1 cellular context compared by ENCODE assay signal in the genomic region with DNA sequence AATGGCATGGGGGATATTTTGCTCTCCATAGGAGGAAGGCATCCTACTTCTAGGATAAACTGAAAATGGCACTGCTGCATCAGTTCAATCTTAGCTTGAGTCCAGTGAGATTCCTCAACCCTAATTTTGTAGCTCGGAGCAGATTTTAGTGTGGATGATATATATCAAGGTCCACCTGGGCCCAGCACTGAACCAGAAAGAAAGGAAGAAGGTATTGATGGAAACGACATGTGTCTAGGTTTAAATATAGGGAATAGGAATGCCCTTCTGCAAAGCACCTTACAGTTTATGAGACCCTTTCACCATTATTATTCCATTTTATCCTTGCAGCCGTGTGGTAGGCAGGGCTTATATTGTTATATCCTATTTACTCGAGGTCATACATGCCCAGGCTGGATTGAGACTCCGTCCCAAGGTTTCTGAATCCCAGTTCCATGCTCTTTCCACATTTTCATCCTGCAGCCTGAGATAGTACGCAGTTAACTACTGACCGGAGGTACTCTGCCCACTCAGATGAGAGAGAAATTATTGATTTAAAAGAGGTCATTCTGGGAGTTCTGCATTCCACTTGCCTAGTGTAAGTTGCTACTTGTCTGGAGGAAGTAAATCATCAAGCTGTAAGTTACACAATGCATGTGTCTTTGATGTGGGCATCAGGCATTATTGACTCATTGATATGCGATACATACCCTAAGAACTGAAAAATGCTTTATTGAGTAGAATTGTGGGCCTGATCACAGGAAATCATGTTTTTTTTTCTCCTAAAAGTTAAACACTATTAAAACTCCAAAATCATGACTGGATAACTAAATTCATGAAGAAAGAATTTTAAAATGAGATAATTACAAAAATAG.
TF ChIP-seq lines count a peak whose summit lies in the region.

No MANE protein-coding gene starts in this region.

TF ChIP-seq in HepG2, 621 proteins besides CTCF, POLR2A, EP300 and RAD21 (continued from another document and continues in another):
- TF ChIP-seq, protein P1, sequence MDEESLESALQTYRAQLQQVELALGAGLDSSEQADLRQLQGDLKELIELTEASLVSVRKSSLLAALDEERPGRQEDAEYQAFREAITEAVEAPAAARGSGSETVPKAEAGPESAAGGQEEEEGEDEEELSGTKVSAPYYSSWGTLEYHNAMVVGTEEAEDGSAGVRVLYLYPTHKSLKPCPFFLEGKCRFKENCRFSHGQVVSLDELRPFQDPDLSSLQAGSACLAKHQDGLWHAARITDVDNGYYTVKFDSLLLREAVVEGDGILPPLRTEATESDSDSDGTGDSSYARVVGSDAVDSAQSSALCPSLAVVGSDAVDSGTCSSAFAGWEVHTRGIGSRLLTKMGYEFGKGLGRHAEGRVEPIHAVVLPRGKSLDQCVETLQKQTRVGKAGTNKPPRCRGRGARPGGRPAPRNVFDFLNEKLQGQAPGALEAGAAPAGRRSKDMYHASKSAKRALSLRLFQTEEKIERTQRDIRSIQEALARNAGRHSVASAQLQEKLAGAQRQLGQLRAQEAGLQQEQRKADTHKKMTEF (CRISPR knock-in tag; IDR thresholded peaks at IDR 0.05), result peak; percentile 99
- TF ChIP-seq MATR3 (CRISPR knock-in tag; IDR thresholded peaks at IDR 0.05), result no peak
- peak; percentile 84; the same call in 1 of the 2 replicates for TF ChIP-seq CBX5 (CRISPR knock-in tag; IDR thresholded peaks at IDR 0.05; ENCODE audit: borderline replicate concordance)
- TF ChIP-seq SP5 (CRISPR knock-in tag; IDR thresholded peaks at IDR 0.05; ENCODE audit: borderline replicate concordance, low read depth), result peak; percentile 84
- TF ChIP-seq, protein P2, sequence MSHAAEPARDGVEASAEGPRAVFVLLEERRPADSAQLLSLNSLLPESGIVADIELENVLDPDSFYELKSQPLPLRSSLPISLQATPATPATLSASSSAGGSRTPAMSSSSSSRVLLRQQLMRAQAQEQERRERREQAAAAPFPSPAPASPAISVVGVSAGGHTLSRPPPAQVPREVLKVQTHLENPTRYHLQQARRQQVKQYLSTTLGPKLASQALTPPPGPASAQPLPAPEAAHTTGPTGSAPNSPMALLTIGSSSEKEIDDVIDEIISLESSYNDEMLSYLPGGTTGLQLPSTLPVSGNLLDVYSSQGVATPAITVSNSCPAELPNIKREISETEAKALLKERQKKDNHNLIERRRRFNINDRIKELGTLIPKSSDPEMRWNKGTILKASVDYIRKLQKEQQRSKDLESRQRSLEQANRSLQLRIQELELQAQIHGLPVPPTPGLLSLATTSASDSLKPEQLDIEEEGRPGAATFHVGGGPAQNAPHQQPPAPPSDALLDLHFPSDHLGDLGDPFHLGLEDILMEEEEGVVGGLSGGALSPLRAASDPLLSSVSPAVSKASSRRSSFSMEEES (CRISPR knock-in tag; IDR thresholded peaks at IDR 0.05), result peak; percentile 95
- TF ChIP-seq HOXA3 (CRISPR knock-in tag; IDR thresholded peaks at IDR 0.05), result peak; percentile 85
- no peak for TF ChIP-seq ZNF660 (CRISPR knock-in tag; IDR thresholded peaks at IDR 0.05; ENCODE audit: borderline replicate concordance, low read depth)
- TF ChIP-seq HCFC1 (IDR thresholded peaks at IDR 0.05; ENCODE audit: low read depth, low read length), result no peak; the same call in 1 of the 2 replicates
- peak; percentile 94; the same call in 1 of the 2 replicates for TF ChIP-seq HOXA9 (CRISPR knock-in tag; IDR thresholded peaks at IDR 0.05; ENCODE audit: borderline replicate concordance)
- TF ChIP-seq ZNF724P (CRISPR knock-in tag; IDR thresholded peaks at IDR 0.05; ENCODE audit: borderline replicate concordance), result no peak
- TF ChIP-seq, protein P3, sequence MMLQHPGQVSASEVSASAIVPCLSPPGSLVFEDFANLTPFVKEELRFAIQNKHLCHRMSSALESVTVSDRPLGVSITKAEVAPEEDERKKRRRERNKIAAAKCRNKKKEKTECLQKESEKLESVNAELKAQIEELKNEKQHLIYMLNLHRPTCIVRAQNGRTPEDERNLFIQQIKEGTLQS (CRISPR knock-in tag; IDR thresholded peaks at IDR 0.05), result peak; percentile 91
- TF ChIP-seq CREM (IDR thresholded peaks at IDR 0.05), result peak; percentile 98
- no peak for TF ChIP-seq CREM (CRISPR knock-in tag; IDR thresholded peaks at IDR 0.05)
- TF ChIP-seq PAX8 (CRISPR knock-in tag; IDR thresholded peaks at IDR 0.05; ENCODE audit: borderline replicate concordance), result no peak; the same call in 1 of the 2 replicates
- TF ChIP-seq, protein P4, sequence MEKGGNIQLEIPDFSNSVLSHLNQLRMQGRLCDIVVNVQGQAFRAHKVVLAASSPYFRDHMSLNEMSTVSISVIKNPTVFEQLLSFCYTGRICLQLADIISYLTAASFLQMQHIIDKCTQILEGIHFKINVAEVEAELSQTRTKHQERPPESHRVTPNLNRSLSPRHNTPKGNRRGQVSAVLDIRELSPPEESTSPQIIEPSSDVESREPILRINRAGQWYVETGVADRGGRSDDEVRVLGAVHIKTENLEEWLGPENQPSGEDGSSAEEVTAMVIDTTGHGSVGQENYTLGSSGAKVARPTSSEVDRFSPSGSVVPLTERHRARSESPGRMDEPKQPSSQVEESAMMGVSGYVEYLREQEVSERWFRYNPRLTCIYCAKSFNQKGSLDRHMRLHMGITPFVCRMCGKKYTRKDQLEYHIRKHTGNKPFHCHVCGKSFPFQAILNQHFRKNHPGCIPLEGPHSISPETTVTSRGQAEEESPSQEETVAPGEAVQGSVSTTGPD (CRISPR knock-in tag; IDR thresholded peaks at IDR 0.05), result no peak
- TF ChIP-seq, protein P5, sequence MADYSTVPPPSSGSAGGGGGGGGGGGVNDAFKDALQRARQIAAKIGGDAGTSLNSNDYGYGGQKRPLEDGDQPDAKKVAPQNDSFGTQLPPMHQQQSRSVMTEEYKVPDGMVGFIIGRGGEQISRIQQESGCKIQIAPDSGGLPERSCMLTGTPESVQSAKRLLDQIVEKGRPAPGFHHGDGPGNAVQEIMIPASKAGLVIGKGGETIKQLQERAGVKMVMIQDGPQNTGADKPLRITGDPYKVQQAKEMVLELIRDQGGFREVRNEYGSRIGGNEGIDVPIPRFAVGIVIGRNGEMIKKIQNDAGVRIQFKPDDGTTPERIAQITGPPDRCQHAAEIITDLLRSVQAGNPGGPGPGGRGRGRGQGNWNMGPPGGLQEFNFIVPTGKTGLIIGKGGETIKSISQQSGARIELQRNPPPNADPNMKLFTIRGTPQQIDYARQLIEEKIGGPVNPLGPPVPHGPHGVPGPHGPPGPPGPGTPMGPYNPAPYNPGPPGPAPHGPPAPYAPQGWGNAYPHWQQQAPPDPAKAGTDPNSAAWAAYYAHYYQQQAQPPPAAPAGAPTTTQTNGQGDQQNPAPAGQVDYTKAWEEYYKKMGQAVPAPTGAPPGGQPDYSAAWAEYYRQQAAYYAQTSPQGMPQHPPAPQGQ (CRISPR knock-in tag; IDR thresholded peaks at IDR 0.05; ENCODE audit: borderline replicate concordance), result no peak
- no peak for TF ChIP-seq ZNF260 (CRISPR knock-in tag; IDR thresholded peaks at IDR 0.05; ENCODE audit: borderline replicate concordance, low read depth)
- peak; percentile 95 for TF ChIP-seq GFI1 (CRISPR knock-in tag; IDR thresholded peaks at IDR 0.05; ENCODE audit: borderline replicate concordance)
- no peak for TF ChIP-seq ZFP36L2 (CRISPR knock-in tag; IDR thresholded peaks at IDR 0.05)
- TF ChIP-seq FOXK1 (CRISPR knock-in tag; IDR thresholded peaks at IDR 0.05; ENCODE audit: borderline replicate concordance, low read depth), result peak; percentile 98
- no peak for TF ChIP-seq MTF1 (CRISPR knock-in tag; IDR thresholded peaks at IDR 0.05)
- peak; percentile 69 for TF ChIP-seq SMC3 (IDR thresholded peaks at IDR 0.05; ENCODE audit: low read length)
- TF ChIP-seq KAT2B (IDR thresholded peaks at IDR 0.05; ENCODE audit: borderline replicate concordance, low read depth, low read length), result peak; percentile 85
- TF ChIP-seq, protein P6, sequence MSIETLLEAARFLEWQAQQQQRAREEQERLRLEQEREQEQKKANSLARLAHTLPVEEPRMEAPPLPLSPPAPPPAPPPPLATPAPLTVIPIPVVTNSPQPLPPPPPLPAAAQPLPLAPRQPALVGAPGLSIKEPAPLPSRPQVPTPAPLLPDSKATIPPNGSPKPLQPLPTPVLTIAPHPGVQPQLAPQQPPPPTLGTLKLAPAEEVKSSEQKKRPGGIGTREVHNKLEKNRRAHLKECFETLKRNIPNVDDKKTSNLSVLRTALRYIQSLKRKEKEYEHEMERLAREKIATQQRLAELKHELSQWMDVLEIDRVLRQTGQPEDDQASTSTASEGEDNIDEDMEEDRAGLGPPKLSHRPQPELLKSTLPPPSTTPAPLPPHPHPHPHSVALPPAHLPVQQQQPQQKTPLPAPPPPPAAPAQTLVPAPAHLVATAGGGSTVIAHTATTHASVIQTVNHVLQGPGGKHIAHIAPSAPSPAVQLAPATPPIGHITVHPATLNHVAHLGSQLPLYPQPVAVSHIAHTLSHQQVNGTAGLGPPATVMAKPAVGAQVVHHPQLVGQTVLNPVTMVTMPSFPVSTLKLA (IDR thresholded peaks at IDR 0.05), result peak; percentile 8; the same call in 1 of the 2 replicates
- peak; percentile 33; the same call in 1 of the 2 replicates for TF ChIP-seq ZIK1 (CRISPR knock-in tag; IDR thresholded peaks at IDR 0.05; ENCODE audit: borderline replicate concordance, low read depth)
- TF ChIP-seq, protein P7, sequence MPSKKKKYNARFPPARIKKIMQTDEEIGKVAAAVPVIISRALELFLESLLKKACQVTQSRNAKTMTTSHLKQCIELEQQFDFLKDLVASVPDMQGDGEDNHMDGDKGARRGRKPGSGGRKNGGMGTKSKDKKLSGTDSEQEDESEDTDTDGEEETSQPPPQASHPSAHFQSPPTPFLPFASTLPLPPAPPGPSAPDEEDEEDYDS (CRISPR knock-in tag; IDR thresholded peaks at IDR 0.05), result peak; percentile 76
- TF ChIP-seq NR1H2 (CRISPR knock-in tag; IDR thresholded peaks at IDR 0.05; ENCODE audit: borderline replicate concordance, low read depth), result peak; percentile 94; the same call in 1 of the 2 replicates
- TF ChIP-seq, protein P8, sequence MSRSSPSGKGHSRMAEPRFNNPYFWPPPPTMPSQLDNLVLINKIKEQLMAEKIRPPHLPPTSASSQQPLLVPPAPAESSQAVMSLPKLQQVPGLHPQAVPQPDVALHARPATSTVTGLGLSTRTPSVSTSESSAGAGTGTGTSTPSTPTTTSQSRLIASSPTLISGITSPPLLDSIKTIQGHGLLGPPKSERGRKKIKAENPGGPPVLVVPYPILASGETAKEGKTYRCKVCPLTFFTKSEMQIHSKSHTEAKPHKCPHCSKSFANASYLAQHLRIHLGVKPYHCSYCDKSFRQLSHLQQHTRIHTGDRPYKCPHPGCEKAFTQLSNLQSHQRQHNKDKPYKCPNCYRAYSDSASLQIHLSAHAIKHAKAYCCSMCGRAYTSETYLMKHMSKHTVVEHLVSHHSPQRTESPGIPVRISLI (CRISPR knock-in tag; IDR thresholded peaks at IDR 0.05; ENCODE audit: borderline replicate concordance), result peak; percentile 95
- TF ChIP-seq HOXA7 (CRISPR knock-in tag; IDR thresholded peaks at IDR 0.05), result no peak
- peak; percentile 69; the same call in 1 of the 2 replicates for TF ChIP-seq ZNF766 (CRISPR knock-in tag; IDR thresholded peaks at IDR 0.05; ENCODE audit: borderline replicate concordance)
- TF ChIP-seq, protein P9, sequence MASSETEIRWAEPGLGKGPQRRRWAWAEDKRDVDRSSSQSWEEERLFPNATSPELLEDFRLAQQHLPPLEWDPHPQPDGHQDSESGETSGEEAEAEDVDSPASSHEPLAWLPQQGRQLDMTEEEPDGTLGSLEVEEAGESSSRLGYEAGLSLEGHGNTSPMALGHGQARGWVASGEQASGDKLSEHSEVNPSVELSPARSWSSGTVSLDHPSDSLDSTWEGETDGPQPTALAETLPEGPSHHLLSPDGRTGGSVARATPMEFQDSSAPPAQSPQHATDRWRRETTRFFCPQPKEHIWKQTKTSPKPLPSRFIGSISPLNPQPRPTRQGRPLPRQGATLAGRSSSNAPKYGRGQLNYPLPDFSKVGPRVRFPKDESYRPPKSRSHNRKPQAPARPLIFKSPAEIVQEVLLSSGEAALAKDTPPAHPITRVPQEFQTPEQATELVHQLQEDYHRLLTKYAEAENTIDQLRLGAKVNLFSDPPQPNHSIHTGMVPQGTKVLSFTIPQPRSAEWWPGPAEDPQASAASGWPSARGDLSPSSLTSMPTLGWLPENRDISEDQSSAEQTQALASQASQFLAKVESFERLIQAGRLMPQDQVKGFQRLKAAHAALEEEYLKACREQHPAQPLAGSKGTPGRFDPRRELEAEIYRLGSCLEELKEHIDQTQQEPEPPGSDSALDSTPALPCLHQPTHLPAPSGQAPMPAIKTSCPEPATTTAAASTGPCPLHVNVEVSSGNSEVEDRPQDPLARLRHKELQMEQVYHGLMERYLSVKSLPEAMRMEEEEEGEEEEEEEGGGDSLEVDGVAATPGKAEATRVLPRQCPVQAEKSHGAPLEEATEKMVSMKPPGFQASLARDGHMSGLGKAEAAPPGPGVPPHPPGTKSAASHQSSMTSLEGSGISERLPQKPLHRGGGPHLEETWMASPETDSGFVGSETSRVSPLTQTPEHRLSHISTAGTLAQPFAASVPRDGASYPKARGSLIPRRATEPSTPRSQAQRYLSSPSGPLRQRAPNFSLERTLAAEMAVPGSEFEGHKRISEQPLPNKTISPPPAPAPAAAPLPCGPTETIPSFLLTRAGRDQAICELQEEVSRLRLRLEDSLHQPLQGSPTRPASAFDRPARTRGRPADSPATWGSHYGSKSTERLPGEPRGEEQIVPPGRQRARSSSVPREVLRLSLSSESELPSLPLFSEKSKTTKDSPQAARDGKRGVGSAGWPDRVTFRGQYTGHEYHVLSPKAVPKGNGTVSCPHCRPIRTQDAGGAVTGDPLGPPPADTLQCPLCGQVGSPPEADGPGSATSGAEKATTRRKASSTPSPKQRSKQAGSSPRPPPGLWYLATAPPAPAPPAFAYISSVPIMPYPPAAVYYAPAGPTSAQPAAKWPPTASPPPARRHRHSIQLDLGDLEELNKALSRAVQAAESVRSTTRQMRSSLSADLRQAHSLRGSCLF (CRISPR knock-in tag; IDR thresholded peaks at IDR 0.05; ENCODE audit: borderline replicate concordance), result no peak
- TF ChIP-seq TCF7 (IDR thresholded peaks at IDR 0.05; ENCODE audit: low read depth), result peak; percentile 100
- TF ChIP-seq TBP (CRISPR knock-in tag; IDR thresholded peaks at IDR 0.05), result 0 out of 2 replicates have a peak, but pooled peaks have one; percentile 74
- TF ChIP-seq PAWR (CRISPR knock-in tag; IDR thresholded peaks at IDR 0.05; ENCODE audit: borderline replicate concordance), result no peak
- TF ChIP-seq SRSF4 (IDR thresholded peaks at IDR 0.05; ENCODE audit: low read depth, low read length, poor library complexity, severe bottlenecking), result no peak
- TF ChIP-seq ZNF607 (CRISPR knock-in tag; IDR thresholded peaks at IDR 0.05; ENCODE audit: borderline replicate concordance), result peak; percentile 48; the same call in 1 of the 2 replicates
